ENCODE assay signal across 9 cellular contexts in genomic region chr17:72588961-72589360, GRCh38.
DNase-seq lines count a peak whose midpoint lies in the region; ATAC-seq, FAIRE-seq and TF ChIP-seq lines count a peak whose summit lies in the region.
"Had no signal": no experiment of that assay in that cellular context is flagged by ENCODE, and none has a peak within 500 bp of the region (broad histone marks: within the 10 kb centered on the region; RNA-seq: fewer than 3 reads in every experiment).

No MANE protein-coding gene starts in this region.

- TF ChIP-seq EP300 in HepG2 (IDR thresholded peaks at IDR 0.05; ENCODE audit: low read depth in 2 of 2, low read length in 2 of 2) (no peak), HepG2 (CRISPR knock-in tag; IDR thresholded peaks at IDR 0.05; ENCODE audit: borderline replicate concordance) (0 out of 2 replicates have a peak, but pooled peaks have one; percentile 11)

- peaks cover 77% of the 10 kb centered on the region for H3K79me2 ChIP-seq in HepG2 (ENCODE audit: insufficient read depth, low read length)

- POLR2A ChIA-PET in HepG2 (lab: Yijun Ruan, JAX) = interaction anchor here (0.6 to 4.4 kb wide), 18 partner anchors 9 to 673 kb away, joined by 3 to 44 read pairs (median 4); partner anchors contain the start of genes CPSF4L and SOX9

- peak; percentile 17; the same call in 1 of the 2 replicates for TF ChIP-seq RAD21 in HepG2 (CRISPR knock-in tag; IDR thresholded peaks at IDR 0.05)

- H3K4me2 ChIP-seq in HepG2 (ENCODE audit: low read depth, low read length) = peak overlapping the region; percentile 90

- in situ Hi-C loops in HepG2 (cut with HindIII; ENCODE audit: extremely low pct_ligation_motif_present, low pct_unique_long_range_greater_than_20kb) = no loop called here

- intact Hi-C loops in HepG2 (cut with micrococcal nuclease; ENCODE audit: unreplicated experiment) (loop anchor here (1.0 kb wide), 2 partner anchors 43 to 72 kb away; no protein-coding TSS in a partner anchor), adrenal gland (cut with DNase I) (no loop called here)

- H3K27me3 ChIP-seq in BE2C = no peaks in the 10 kb centered on the region
- H3K27me3 ChIP-seq in HepG2 (ENCODE audit: control insufficient read depth in 1 of 2, insufficient read depth in 2 of 2, low read length in 2 of 2) = no peaks in the 10 kb centered on the region; a peak in 1 of 5 replicates
- H3K27me3 ChIP-seq in adrenal gland = peaks cover 26% of the 10 kb centered on the region

- FAIRE-seq in HepG2 (lab: Jason Lieb, UNC) = no peak
- FAIRE-seq: G401.6 had no signal

- BruUV-seq in HepG2 (replicated peaks; lab: Mats Ljungman, UMichigan) = no TSS peak

- H2AFZ ChIP-seq in HepG2 (ENCODE audit: low read length) = no peak overlapping the region

- H4K20me1 ChIP-seq in HepG2 (ENCODE audit: insufficient read depth, low read length) = peaks cover 10% of the 10 kb centered on the region; the same call in 1 of the 2 replicates

- H3K9me3 ChIP-seq in BE2C (no peaks in the 10 kb centered on the region), HepG2 (ENCODE audit: low read length) (no peaks in the 10 kb centered on the region), adrenal gland (replicated peaks in 1 of 3) (no peaks in the 10 kb centered on the region)

- 4% methylated on average over 9 of the region's 11 CpGs for WGBS in HepG2 (ENCODE audit: low lambda C conversion rate)
- WGBS in adrenal gland, 4 donors = 71 to 79% (median 72%) methylated on average over 11 of the region's 11 CpGs

- H3K27ac ChIP-seq in HepG2 (ENCODE audit: extremely low read length, insufficient read depth, low read length) = peak overlapping the region; percentile 36
- H3K27ac ChIP-seq in adrenal gland = no peak overlapping the region

- H3K4me1 ChIP-seq in BE2C (peaks cover 7% of the 10 kb centered on the region), HepG2 (ENCODE audit: insufficient read depth, low read length) (peaks cover 45% of the 10 kb centered on the region), adrenal gland (replicated peaks in 1 of 2) (peaks cover 0 to 10% of the 10 kb centered on the region in 2 donors)

- H3K4me3 ChIP-seq in BE2C (ENCODE audit: low read depth, low read length) (peak overlapping the region; percentile 24), HepG2 (replicated peaks in 1 of 3; ENCODE audit: insufficient read depth in 1 of 3, low read depth in 2 of 3, low read length in 3 of 3) (peak overlapping the region; percentile 93 to 99 (median 98)), adrenal gland (no peak overlapping the region)

- peak overlapping the region; percentile 66 for H3K9ac ChIP-seq in HepG2 (ENCODE audit: insufficient read depth, low read depth, low read length)

- peak; percentile 48 for ATAC-seq in HepG2
- no peak for ATAC-seq in activated CD4-positive, CD25-positive, alpha-beta regulatory T cell treated with anti-CD3 and anti-CD28 coated beads, Interleukin-2, amount 50 U/mL, for 24 hours

- DNase-seq in BE2C = peak; percentile 47
- peak; percentile 50 for DNase-seq in NCI-H128 (lab: John Stamatoyannopoulos, UW; ENCODE audit: unreplicated experiment)
- peak; percentile 19 for DNase-seq in activated CD4-positive, alpha-beta T cell treated with anti-CD3 and anti-CD28 coated beads, Interleukin-2, amount 50 U/mL, for 4 hours
- peak; percentile 67 for DNase-seq in HepG2 (ENCODE audit: low spot score)
- DNase-seq in SKM-1 treated with dmso at 0.1 percent for 144 hours (lab: John Stamatoyannopoulos, UW; ENCODE audit: unreplicated experiment) = no peak
- DNase-seq in adrenal gland = no peak
- no peak for DNase-seq in RKO (ENCODE audit: low spot score)

- TF ChIP-seq POLR2A in HepG2 (IDR thresholded peaks at IDR 0.05; ENCODE audit: insufficient read depth in 1 of 2, low read depth in 2 of 2, low read length in 2 of 2) (0 out of 4 replicates have a peak, but pooled peaks of 1 of the 2 experiments have one; percentile 41), adrenal gland (IDR thresholded peaks at IDR 0.05) (no peak)

- H3K36me3 ChIP-seq in BE2C = no peaks in the 10 kb centered on the region
- H3K36me3 ChIP-seq in HepG2 (replicated peaks in 1 of 2; ENCODE audit: control insufficient read depth in 1 of 2, insufficient read depth in 2 of 2, low read length in 2 of 2) = 0 out of 5 replicates have a peak, but pooled peaks cover 0 to 2% of the 10 kb centered on the region in 2 experiments
- no peaks in the 10 kb centered on the region for H3K36me3 ChIP-seq in adrenal gland (replicated peaks in 1 of 2)

- CTCF ChIA-PET in HepG2 (lab: Yijun Ruan, JAX; ENCODE audit: low intra/inter-chr PET ratio, low total read pairs) = interaction anchor here (1.8 kb wide), 1 partner anchor 29 kb away, joined by 7 read pairs; no protein-coding TSS in a partner anchor

- TF ChIP-seq CTCF in BE2C (IDR thresholded peaks at IDR 0.05; ENCODE audit: low read depth, low read length) = no peak; the same call in 1 of the 2 replicates
- 0 out of 2 replicates have a peak, but pooled peaks have one; percentile 15 for TF ChIP-seq CTCF in HepG2 (CRISPR knock-in tag; IDR thresholded peaks at IDR 0.05)
- no peak for TF ChIP-seq CTCF in adrenal gland (IDR thresholded peaks at IDR 0.05)

TF ChIP-seq in HepG2, 621 proteins besides CTCF, POLR2A, EP300 and RAD21 (continues in another document):
- TF ChIP-seq POLR2G (IDR thresholded peaks at IDR 0.05; ENCODE audit: low read depth, low read length) (peak; percentile 41; the same call in 1 of the 2 replicates), SOX6 (IDR thresholded peaks at IDR 0.05) (no peak), SOX6 (CRISPR knock-in tag; IDR thresholded peaks at IDR 0.05) (no peak; the same call in 1 of the 2 replicates), ZNF205 (CRISPR knock-in tag; IDR thresholded peaks at IDR 0.05) (no peak), TCF7L2 (IDR thresholded peaks at IDR 0.05; ENCODE audit: low read depth, low read length) (no peak), SMAD1 (CRISPR knock-in tag; IDR thresholded peaks at IDR 0.05; ENCODE audit: borderline replicate concordance, low read depth) (no peak), IRF9 (CRISPR knock-in tag; IDR thresholded peaks at IDR 0.05; ENCODE audit: borderline replicate concordance) (no peak), ZNF776 (CRISPR knock-in tag; IDR thresholded peaks at IDR 0.05) (no peak), ZSCAN5A (CRISPR knock-in tag; IDR thresholded peaks at IDR 0.05; ENCODE audit: borderline replicate concordance) (peak; percentile 81), RORA (CRISPR knock-in tag; IDR thresholded peaks at IDR 0.05) (no peak), REL (CRISPR knock-in tag; conservative IDR thresholded peaks at IDR 0.05) (no peak), SAP130 (CRISPR knock-in tag; IDR thresholded peaks at IDR 0.05; ENCODE audit: low read depth) (peak; percentile 89), SMARCE1 (IDR thresholded peaks at IDR 0.05; ENCODE audit: borderline replicate concordance) (no peak), EED (CRISPR knock-in tag; IDR thresholded peaks at IDR 0.05) (no peak), CC2D1A (CRISPR knock-in tag; IDR thresholded peaks at IDR 0.05) (0 out of 2 replicates have a peak, but pooled peaks have one; percentile 70), FOXO1 (CRISPR knock-in tag; IDR thresholded peaks at IDR 0.05) (no peak), PATZ1 (CRISPR knock-in tag; IDR thresholded peaks at IDR 0.05) (peak; percentile 28; the same call in 1 of the 2 replicates), ZFY (CRISPR knock-in tag; IDR thresholded peaks at IDR 0.05) (peak; percentile 45; the same call in 1 of the 2 replicates), ZNF382 (CRISPR knock-in tag; IDR thresholded peaks at IDR 0.05; ENCODE audit: borderline replicate concordance) (no peak), ZEB1 (IDR thresholded peaks at IDR 0.05; ENCODE audit: insufficient replicate concordance, low read depth) (peak; percentile 42), ZNF678 (CRISPR knock-in tag; IDR thresholded peaks at IDR 0.05) (0 out of 2 replicates have a peak, but pooled peaks have one; percentile 68)

Comparison
In these comparisons a context has a peak if more than half of its experiments do, and no peak if none do; other contexts are left out.
1. DNase-seq: peak in BE2C (single experiment), NCI-H128 (single experiment), activated CD4-positive, alpha-beta T cell treated with anti-CD3 and anti-CD28 coated beads, Interleukin-2, amount 50 U/mL, for 4 hours (2 of 2) and HepG2 (single experiment); none in SKM-1 treated with dmso at 0.1 percent for 144 hours (single experiment), adrenal gland (0 of 7) and RKO (single experiment).
2. H3K4me3 ChIP-seq: peak in BE2C (single experiment) and HepG2 (3 of 3); none in adrenal gland (0 of 4).